Comparison of ENCODE assay signal across 1 cellular context in the genomic region with DNA sequence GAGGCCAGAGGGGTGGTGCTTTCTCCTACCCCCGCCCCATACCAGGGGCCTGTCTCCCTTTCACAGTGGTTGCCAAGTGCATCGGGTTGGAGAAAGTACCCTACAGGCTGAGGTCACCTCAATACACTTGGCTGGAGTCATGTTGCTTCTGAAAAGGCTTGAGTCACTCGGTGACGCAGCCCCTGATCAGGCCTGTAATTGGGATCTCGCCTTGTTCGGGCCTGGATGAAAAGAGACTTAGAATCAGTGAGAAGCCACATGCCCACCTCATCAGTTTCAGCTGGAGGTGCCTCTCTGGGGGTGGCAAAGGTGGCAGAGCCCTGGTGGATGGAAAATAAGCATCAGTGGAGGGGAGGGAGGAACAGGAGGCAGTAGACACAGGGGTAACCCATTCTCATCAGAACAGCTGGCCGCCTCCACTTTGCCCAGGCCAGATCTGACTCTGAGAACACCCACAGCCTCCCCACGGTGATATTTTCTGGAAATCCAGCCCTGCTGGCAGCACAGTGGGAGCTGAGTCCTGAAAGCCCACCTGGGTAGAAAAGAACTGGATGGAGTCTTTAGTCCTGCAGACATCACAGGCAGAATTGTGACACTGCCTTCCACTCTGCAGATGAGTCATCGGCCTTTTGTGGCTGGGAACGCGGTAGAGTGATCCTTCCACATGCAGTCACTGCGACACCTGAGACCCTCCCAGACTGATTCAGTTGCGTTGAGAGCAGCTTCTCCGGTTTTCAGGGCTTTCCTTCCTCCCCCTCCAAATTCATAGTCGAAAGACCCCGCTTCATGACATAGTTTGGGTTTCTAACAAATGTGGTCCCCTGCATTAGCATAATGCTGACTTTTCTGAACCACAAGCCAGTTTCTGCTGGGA.
TF ChIP-seq lines count a peak whose summit lies in the region.

No MANE protein-coding gene starts in this region.

TF ChIP-seq in GM23338, 12 proteins besides CTCF, POLR2A, EP300 and RAD21 (continued from another document):
- TF ChIP-seq, protein P1, sequence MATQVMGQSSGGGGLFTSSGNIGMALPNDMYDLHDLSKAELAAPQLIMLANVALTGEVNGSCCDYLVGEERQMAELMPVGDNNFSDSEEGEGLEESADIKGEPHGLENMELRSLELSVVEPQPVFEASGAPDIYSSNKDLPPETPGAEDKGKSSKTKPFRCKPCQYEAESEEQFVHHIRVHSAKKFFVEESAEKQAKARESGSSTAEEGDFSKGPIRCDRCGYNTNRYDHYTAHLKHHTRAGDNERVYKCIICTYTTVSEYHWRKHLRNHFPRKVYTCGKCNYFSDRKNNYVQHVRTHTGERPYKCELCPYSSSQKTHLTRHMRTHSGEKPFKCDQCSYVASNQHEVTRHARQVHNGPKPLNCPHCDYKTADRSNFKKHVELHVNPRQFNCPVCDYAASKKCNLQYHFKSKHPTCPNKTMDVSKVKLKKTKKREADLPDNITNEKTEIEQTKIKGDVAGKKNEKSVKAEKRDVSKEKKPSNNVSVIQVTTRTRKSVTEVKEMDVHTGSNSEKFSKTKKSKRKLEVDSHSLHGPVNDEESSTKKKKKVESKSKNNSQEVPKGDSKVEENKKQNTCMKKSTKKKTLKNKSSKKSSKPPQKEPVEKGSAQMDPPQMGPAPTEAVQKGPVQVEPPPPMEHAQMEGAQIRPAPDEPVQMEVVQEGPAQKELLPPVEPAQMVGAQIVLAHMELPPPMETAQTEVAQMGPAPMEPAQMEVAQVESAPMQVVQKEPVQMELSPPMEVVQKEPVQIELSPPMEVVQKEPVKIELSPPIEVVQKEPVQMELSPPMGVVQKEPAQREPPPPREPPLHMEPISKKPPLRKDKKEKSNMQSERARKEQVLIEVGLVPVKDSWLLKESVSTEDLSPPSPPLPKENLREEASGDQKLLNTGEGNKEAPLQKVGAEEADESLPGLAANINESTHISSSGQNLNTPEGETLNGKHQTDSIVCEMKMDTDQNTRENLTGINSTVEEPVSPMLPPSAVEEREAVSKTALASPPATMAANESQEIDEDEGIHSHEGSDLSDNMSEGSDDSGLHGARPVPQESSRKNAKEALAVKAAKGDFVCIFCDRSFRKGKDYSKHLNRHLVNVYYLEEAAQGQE (IDR thresholded peaks at IDR 0.05; ENCODE audit: unreplicated experiment): no peak
- TF ChIP-seq POLR2AphosphoS5 (IDR thresholded peaks at IDR 0.05; ENCODE audit: low read depth): no peak
- no peak for TF ChIP-seq STAT1 (IDR thresholded peaks at IDR 0.05; ENCODE audit: unreplicated experiment)
- TF ChIP-seq NANOG (IDR thresholded peaks at IDR 0.05; ENCODE audit: borderline replicate concordance): no peak
- no peak for TF ChIP-seq CREB1 (CRISPR knock-in tag; IDR thresholded peaks at IDR 0.05; ENCODE audit: low read depth)
- no peak for TF ChIP-seq ZNF331 (CRISPR knock-in tag; IDR thresholded peaks at IDR 0.05; ENCODE audit: low read depth)
- no peak for TF ChIP-seq EZH2phosphoT487 (IDR thresholded peaks at IDR 0.05; ENCODE audit: unreplicated experiment)
- no peak for TF ChIP-seq EZH2 (IDR thresholded peaks at IDR 0.05; ENCODE audit: low read depth, unreplicated experiment)
- TF ChIP-seq, protein P2, sequence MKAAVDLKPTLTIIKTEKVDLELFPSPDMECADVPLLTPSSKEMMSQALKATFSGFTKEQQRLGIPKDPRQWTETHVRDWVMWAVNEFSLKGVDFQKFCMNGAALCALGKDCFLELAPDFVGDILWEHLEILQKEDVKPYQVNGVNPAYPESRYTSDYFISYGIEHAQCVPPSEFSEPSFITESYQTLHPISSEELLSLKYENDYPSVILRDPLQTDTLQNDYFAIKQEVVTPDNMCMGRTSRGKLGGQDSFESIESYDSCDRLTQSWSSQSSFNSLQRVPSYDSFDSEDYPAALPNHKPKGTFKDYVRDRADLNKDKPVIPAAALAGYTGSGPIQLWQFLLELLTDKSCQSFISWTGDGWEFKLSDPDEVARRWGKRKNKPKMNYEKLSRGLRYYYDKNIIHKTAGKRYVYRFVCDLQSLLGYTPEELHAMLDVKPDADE (IDR thresholded peaks at IDR 0.05): no peak
- no peak for TF ChIP-seq ZNF114 (CRISPR knock-in tag; IDR thresholded peaks at IDR 0.05)
